In the genomic region with DNA sequence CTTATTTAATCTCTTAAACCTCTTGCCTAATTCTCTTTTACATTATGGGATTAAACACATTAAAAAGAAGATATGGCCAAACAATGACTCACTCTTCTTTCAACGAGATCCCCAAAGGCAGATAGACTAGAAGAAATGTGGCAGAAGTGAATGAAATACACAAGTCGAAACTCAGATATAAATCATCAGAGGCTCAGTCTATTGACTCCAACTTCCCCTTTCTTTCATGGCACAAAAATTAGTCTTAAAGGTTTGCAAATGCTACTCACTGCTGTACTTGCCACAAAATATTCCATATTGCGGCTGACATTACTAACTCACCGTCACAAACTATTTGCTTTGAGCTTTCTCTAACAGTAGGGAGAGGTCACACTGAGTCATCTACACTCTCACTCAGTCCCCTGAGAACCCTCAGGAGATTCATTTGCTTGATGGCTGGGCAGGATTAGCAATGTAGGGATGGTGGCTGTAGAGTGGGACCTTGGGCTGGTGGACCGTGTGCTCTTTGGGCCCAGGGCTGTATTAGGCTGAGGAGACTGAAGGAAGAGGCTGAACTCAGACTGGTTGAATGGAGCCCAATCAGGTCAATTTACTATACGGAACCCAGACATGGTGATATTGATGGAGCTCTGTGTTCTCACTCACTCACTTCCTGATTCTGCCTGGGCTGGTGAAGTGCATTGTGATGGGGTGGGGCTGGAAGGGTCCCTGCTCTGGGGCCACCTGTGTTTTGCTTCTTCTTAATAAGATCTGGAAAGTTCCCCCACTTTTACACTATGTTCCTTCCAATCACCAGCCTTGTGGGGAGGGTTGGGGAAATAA, we compare ENCODE assay signal across 9 cellular contexts. TPM values are rescaled to one million over a fixed set of nuclear protein-coding genes. Genes with fewer than 3 reads are reported as not detected.
DNase-seq lines count a peak whose midpoint lies in the region; ATAC-seq, FAIRE-seq and TF ChIP-seq lines count a peak whose summit lies in the region.
"Had no signal": no experiment of that assay in that cellular context is flagged by ENCODE, and none has a peak within 500 bp of the region (broad histone marks: within the 10 kb centered on the region; RNA-seq: fewer than 3 reads in every experiment).

No MANE protein-coding gene starts in this region.

- no peaks in the 10 kb centered on the region for H3K4me1 ChIP-seq in left ventricle myocardium inferior
- no peaks in the 10 kb centered on the region for H3K4me1 ChIP-seq in small intestine (ENCODE audit: control insufficient read depth in 2 of 2, insufficient read depth in 1 of 2, low read depth in 1 of 2, low read length in 1 of 2)

- no peak overlapping the region for H3K4me3 ChIP-seq in GM12864 (ENCODE audit: low read depth, low read length)
- H3K4me3 ChIP-seq in left ventricle myocardium inferior, result no peak overlapping the region
- H3K4me3 ChIP-seq in small intestine (ENCODE audit: low read depth in 1 of 2, low read length in 2 of 2), result no peak overlapping the region
- no peak overlapping the region for H3K4me3 ChIP-seq in WERI-Rb-1 (ENCODE audit: low read depth, low read length)
- H3K4me3 ChIP-seq: SJSA1 had no signal

- FAIRE-seq in small intestine (lab: Jason Lieb, UNC), result no peak

- no peaks in the 10 kb centered on the region for H3K36me3 ChIP-seq in left ventricle myocardium inferior
- H3K36me3 ChIP-seq in small intestine (ENCODE audit: control insufficient read depth in 2 of 2, insufficient read depth in 2 of 2, low read length in 2 of 2), result no peaks in the 10 kb centered on the region
- no peaks in the 10 kb centered on the region for H3K36me3 ChIP-seq in WERI-Rb-1
- H3K36me3 ChIP-seq: SJSA1 had no signal

- H3K9me3 ChIP-seq in left ventricle myocardium inferior (replicated peaks) (peaks cover 12% of the 10 kb centered on the region), small intestine (ENCODE audit: control insufficient read depth, low read depth) (peaks cover 2% of the 10 kb centered on the region), WERI-Rb-1 (ENCODE audit: severe bottlenecking) (peaks cover 8% of the 10 kb centered on the region)
- H3K9me3 ChIP-seq: SJSA1 had no signal

- peak; percentile 84 for ATAC-seq in GM21786 (IDR thresholded peaks at IDR 0.05; ENCODE audit: unreplicated experiment)
- ATAC-seq in esophagus mucosa, result peak; percentile 91

- H3K27ac ChIP-seq in left ventricle myocardium inferior (replicated peaks) (no peak overlapping the region), small intestine (ENCODE audit: low read depth in 1 of 2, low read length in 1 of 2) (no peak overlapping the region), WERI-Rb-1 (no peak overlapping the region)
- H3K27ac ChIP-seq: SJSA1 had no signal

- TF ChIP-seq CTCF in GM12864 (IDR thresholded peaks at IDR 0.05; ENCODE audit: low read depth, low read length, missing control alignments) (no peak), left ventricle myocardium inferior (IDR thresholded peaks at IDR 0.05; ENCODE audit: borderline replicate concordance) (no peak), WERI-Rb-1 (IDR thresholded peaks at IDR 0.05; ENCODE audit: low read depth, low read length) (no peak)

- WGBS in small intestine, 3 donors, result 68 to 76% (median 71%) methylated on average over 6 of the region's 6 CpGs

- intact Hi-C loops in left ventricle myocardium inferior (cut with micrococcal nuclease), result no loop called here

- DNase-seq in GM12864 (ENCODE audit: low read depth), result peak; percentile 42
- peak; percentile 76 to 96 for DNase-seq in NOMO-1 (lab: John Stamatoyannopoulos, UW; ENCODE audit: unreplicated experiment in 2 of 2)
- DNase-seq in left ventricle myocardium inferior, result no peak
- DNase-seq in small intestine, result no peak
- DNase-seq in WERI-Rb-1, result no peak
- DNase-seq in NCI-H748 treated with DMSO at 0.1 percent for 48 hours (lab: John Stamatoyannopoulos, UW), result no peak

- H3K27me3 ChIP-seq in left ventricle myocardium inferior (ENCODE audit: low read depth) (no peaks in the 10 kb centered on the region), small intestine (ENCODE audit: control insufficient read depth in 2 of 2, insufficient read depth in 2 of 2, low read length in 2 of 2) (no peaks in the 10 kb centered on the region), WERI-Rb-1 (ENCODE audit: insufficient read depth, low read depth, severe bottlenecking) (no peaks in the 10 kb centered on the region)
- H3K27me3 ChIP-seq: SJSA1 had no signal

RNA-seq across cellular contexts. Expression of gene UBR2, which starts 42.8 kb away (rescaled TPM):
- total RNA-seq in esophagus mucosa (15.0 TPM), left ventricle myocardium inferior (32.5 TPM)
- polyA plus RNA-seq in small intestine, result 10 to 100 TPM in 2 of 3 donors, 1 to 10 TPM in 1; 9.0 to 15.2 (median 10.8) TPM

Comparison
In these comparisons a context has a peak if more than half of its experiments do, and no peak if none do; other contexts are left out.
1. DNase-seq: peak in GM12864 (single experiment) and NOMO-1 (2 of 2); none in left ventricle myocardium inferior (single experiment), small intestine (single experiment), WERI-Rb-1 (single experiment) and NCI-H748 treated with DMSO at 0.1 percent for 48 hours (single experiment).